Comparison of ENCODE assay signal across 17 cellular contexts in the genomic region with DNA sequence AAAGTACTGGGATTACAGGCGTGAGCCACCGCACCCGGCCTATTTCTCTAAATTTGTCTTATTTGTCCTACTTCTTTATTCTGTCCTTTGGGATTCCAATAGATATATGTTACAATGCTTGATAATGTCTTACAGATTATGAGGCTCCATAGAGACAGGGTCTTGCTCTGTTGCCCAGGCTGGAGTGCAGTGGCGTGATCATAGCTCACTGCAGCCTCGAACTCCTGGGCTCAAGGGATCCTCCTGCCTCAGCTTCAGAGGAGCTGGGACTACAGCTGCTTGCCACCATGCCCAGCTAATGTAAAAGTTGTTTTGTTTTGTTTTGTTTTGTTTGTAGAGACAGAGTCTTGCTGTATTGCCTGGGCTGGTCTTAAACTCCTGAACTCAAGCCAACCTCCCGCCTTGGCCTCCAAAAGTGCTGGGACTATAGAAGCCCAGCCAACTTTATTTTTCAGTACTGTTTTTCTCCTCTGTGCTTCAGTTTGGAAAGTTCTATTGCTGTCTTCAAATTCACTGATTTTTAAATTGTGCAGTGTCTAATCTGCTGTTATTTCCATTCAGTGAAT. TPM values are rescaled to one million over a fixed set of nuclear protein-coding genes. Genes with fewer than 3 reads are reported as not detected.
DNase-seq lines count a peak whose midpoint lies in the region; ATAC-seq and TF ChIP-seq lines count a peak whose summit lies in the region.
"Had no signal": no experiment of that assay in that cellular context is flagged by ENCODE, and none has a peak within 500 bp of the region (broad histone marks: within the 10 kb centered on the region; RNA-seq: fewer than 3 reads in every experiment).

No MANE protein-coding gene starts in this region.

- H3K27me3 Mint-ChIP-seq in activated naive CD8-positive, alpha-beta T cell treated with anti-CD3 and anti-CD28 coated beads for 36 hours, result no peaks in the 10 kb centered on the region
- H3K27me3 Mint-ChIP-seq: B cell; CD4-positive, alpha-beta T cell had no signal

- no peak for ATAC-seq in heart left ventricle
- ATAC-seq: GM12878, HCT116 had no signal

- TF ChIP-seq CTCF in left ventricle myocardium inferior (IDR thresholded peaks at IDR 0.05; ENCODE audit: borderline replicate concordance) (no peak), heart left ventricle (IDR thresholded peaks at IDR 0.05) (no peak), OCI-LY7 (conservative IDR thresholded peaks at IDR 0.05; ENCODE audit: low read length) (no peak), coronary artery (IDR thresholded peaks at IDR 0.05) (no peak)

- no peaks in the 10 kb centered on the region for H4K20me1 ChIP-seq in OCI-LY7 (ENCODE audit: insufficient read depth, low read length)

- H3K4me1 ChIP-seq in left ventricle myocardium inferior (no peaks in the 10 kb centered on the region), heart left ventricle (peaks cover 0 to 9% (median 0%) of the 10 kb centered on the region in 12 donors), OCI-LY7 (ENCODE audit: insufficient read depth, low read length, poor library complexity, severe bottlenecking) (peaks cover 23% of the 10 kb centered on the region)

- WGBS in heart left ventricle, 4 donors, result 85 to 91% (median 89%) methylated on average over 6 of the region's 6 CpGs

- H2AFZ ChIP-seq in OCI-LY7 (ENCODE audit: low read length), result no peak overlapping the region
- H2AFZ ChIP-seq: GM23248 had no signal

- H3K4me1 Mint-ChIP-seq in activated naive CD8-positive, alpha-beta T cell treated with anti-CD3 and anti-CD28 coated beads for 36 hours, result peaks cover 7% of the 10 kb centered on the region
- H3K4me1 Mint-ChIP-seq: B cell had no signal

- TF ChIP-seq POLR2A in heart left ventricle (IDR thresholded peaks at IDR 0.05), result no peak

- CTCF ChIA-PET in OCI-LY7 (lab: Charles Lee; ENCODE audit: unreplicated experiment), result no interaction called here

- intact Hi-C loops in left ventricle myocardium inferior (cut with micrococcal nuclease), result no loop called here
- intact Hi-C loops in heart left ventricle (cut with DNase I), result no loop called here
- intact Hi-C loops in OCI-LY7 (cut with micrococcal nuclease; ENCODE audit: unreplicated experiment), result no loop called here
- intact Hi-C loops in posterior vena cava (cut with DNase I), result no loop called here

- H3K9me3 ChIP-seq in left ventricle myocardium inferior (replicated peaks) (no peaks in the 10 kb centered on the region), heart left ventricle (no peaks in the 10 kb centered on the region), OCI-LY7 (ENCODE audit: low read length) (no peaks in the 10 kb centered on the region)

- 0 out of 2 replicates have a peak overlapping the region, but pooled peaks have one; percentile 53 for H3K4me2 ChIP-seq in OCI-LY7 (ENCODE audit: low read length)

- 0 out of 2 replicates have a peak, but pooled peaks cover 6% of the 10 kb centered on the region for H3K79me2 ChIP-seq in OCI-LY7 (ENCODE audit: insufficient read depth, low read depth, low read length)

- no peaks in the 10 kb centered on the region for H3K27me3 ChIP-seq in left ventricle myocardium inferior (ENCODE audit: low read depth)
- H3K27me3 ChIP-seq in heart left ventricle, result no peaks in the 10 kb centered on the region

- no peaks in the 10 kb centered on the region for H3K9me3 Mint-ChIP-seq in activated naive CD8-positive, alpha-beta T cell treated with anti-CD3 and anti-CD28 coated beads for 36 hours
- H3K9me3 Mint-ChIP-seq: CD4-positive, alpha-beta T cell had no signal

- H3K27ac ChIP-seq in left ventricle myocardium inferior (replicated peaks) (no peak overlapping the region), heart left ventricle (no peak overlapping the region), OCI-LY7 (ENCODE audit: low read depth, low read length, poor library complexity, severe bottlenecking) (no peak overlapping the region), coronary artery (no peak overlapping the region)
- H3K27ac ChIP-seq: GM23248 had no signal

- H3K4me3 Mint-ChIP-seq in activated naive CD8-positive, alpha-beta T cell treated with anti-CD3 and anti-CD28 coated beads for 36 hours, result no peak overlapping the region
- H3K4me3 Mint-ChIP-seq: B cell; CD4-positive, alpha-beta T cell had no signal

- BruUV-seq in OCI-LY7 (replicated peaks; lab: Mats Ljungman, UMichigan), result no TSS peak

- peak; percentile 16 for DNase-seq in left ventricle myocardium inferior
- no peak for DNase-seq in heart left ventricle
- no peak for DNase-seq in OCI-LY7 (ENCODE audit: low spot score)
- DNase-seq in coronary artery (ENCODE audit: low spot score), result peak; percentile 69
- DNase-seq in posterior vena cava (ENCODE audit: low spot score), result peak; percentile 60
- no peak for DNase-seq in iPS-NIHi7 (ENCODE audit: extremely low spot score)
- no peak for DNase-seq in stimulated activated naive CD4-positive, alpha-beta T cell (lab: John Stamatoyannopoulos, UW)
- no peak for DNase-seq in activated naive CD8-positive, alpha-beta T cell treated with anti-CD3 and anti-CD28 coated beads for 36 hours
- DNase-seq: C1 segment of cervical spinal cord; Calu3; CD4-positive, alpha-beta T cell; DMS 273 treated with DMSO at 0.1 percent for 48 hours; DMS79; GM23248 had no signal

- H3K27ac Mint-ChIP-seq in activated naive CD8-positive, alpha-beta T cell treated with anti-CD3 and anti-CD28 coated beads for 36 hours, result no peak overlapping the region
- H3K27ac Mint-ChIP-seq: B cell; CD4-positive, alpha-beta T cell had no signal

- H3K36me3 ChIP-seq in left ventricle myocardium inferior, result no peaks in the 10 kb centered on the region
- H3K36me3 ChIP-seq in heart left ventricle, result no peaks in the 10 kb centered on the region
- no peaks in the 10 kb centered on the region for H3K36me3 ChIP-seq in OCI-LY7 (ENCODE audit: insufficient read depth, low read length)

- H3K36me3 Mint-ChIP-seq in activated naive CD8-positive, alpha-beta T cell treated with anti-CD3 and anti-CD28 coated beads for 36 hours, result no peaks in the 10 kb centered on the region

- POLR2A ChIA-PET in OCI-LY7 (lab: Charles Lee), result no interaction called here

- no peaks in the 10 kb centered on the region for H3K9me2 ChIP-seq in OCI-LY7 (ENCODE audit: insufficient read depth, low read length)

- H3K4me3 ChIP-seq in left ventricle myocardium inferior (no peak overlapping the region), heart left ventricle (no peak overlapping the region), OCI-LY7 (ENCODE audit: low read depth, low read length, poor library complexity, severe bottlenecking) (no peak overlapping the region), coronary artery (no peak overlapping the region)
- H3K4me3 ChIP-seq: GM12878, GM23248 had no signal

RNA-seq across cellular contexts. Expression of gene ANKRD13B, which starts 10.3 kb away (rescaled TPM):
- total RNA-seq in left ventricle myocardium inferior (5.9 TPM), heart left ventricle (1 to 10 TPM; 4.4 to 9.9 (median 6.1) TPM), OCI-LY7 (2022) (30.5 and 32.8 TPM in 2 replicates), posterior vena cava (10 to 100 TPM; 11.2 to 11.5 TPM)
- polyA plus RNA-seq in heart left ventricle, result 10 to 100 TPM in 1 of 2 donors, 1 to 10 TPM in 1; 4.1 to 12.7 TPM
- 17.8 and 22.8 TPM in 2 replicates for total RNA-seq in OCI-LY7 (2014; rRNA removed; shearing (Covaris generic))
- 10 to 100 TPM; 17.9 to 20.8 TPM for total RNA-seq in activated naive CD8-positive, alpha-beta T cell treated with anti-CD3 and anti-CD28 coated beads for 36 hours

RNA-seq across cellular contexts. Expression of gene GIT1, which starts 13.7 kb away (rescaled TPM):
- total RNA-seq in left ventricle myocardium inferior (31.9 TPM), heart left ventricle (10 to 100 TPM; 23.1 to 52.9 (median 31.4) TPM), OCI-LY7 (2022) (60.2 and 69.6 TPM in 2 replicates), posterior vena cava (10 to 100 TPM; 28.1 to 43.5 TPM)
- polyA plus RNA-seq in heart left ventricle, result 10 to 100 TPM; 23.0 to 37.8 TPM
- total RNA-seq in OCI-LY7 (2014; rRNA removed; shearing (Covaris generic)), result 38.8 and 44.3 TPM in 2 replicates
- total RNA-seq in activated naive CD8-positive, alpha-beta T cell treated with anti-CD3 and anti-CD28 coated beads for 36 hours, result 10 to 100 TPM; 63.5 to 63.7 TPM

RNA-seq across cellular contexts. Expression of gene CORO6, which starts 19.5 kb away (rescaled TPM):
- total RNA-seq in left ventricle myocardium inferior (101 TPM), heart left ventricle (100 to 1,000 TPM in 3 of 9 donors, 10 to 100 TPM in 6; 72.1 to 115 (median 95.5) TPM), OCI-LY7 (2022) (6.2 and 7.5 TPM in 2 replicates), posterior vena cava (10 to 100 TPM; 26.7 to 31.6 TPM)
- polyA plus RNA-seq in heart left ventricle, result 10 to 100 TPM; 50.7 to 96.2 TPM
- total RNA-seq in OCI-LY7 (2014; rRNA removed; shearing (Covaris generic)), result 3.9 and 5.9 TPM in 2 replicates
- total RNA-seq in activated naive CD8-positive, alpha-beta T cell treated with anti-CD3 and anti-CD28 coated beads for 36 hours, result 1 to 10 TPM; 8.9 to 9.4 TPM

RNA-seq across cellular contexts. Expression of gene TP53I13, which starts 34.7 kb away (rescaled TPM):
- total RNA-seq in left ventricle myocardium inferior, result 37.2 TPM
- 10 to 100 TPM; 23.8 to 65.5 (median 38.3) TPM for total RNA-seq in heart left ventricle
- 10 to 100 TPM; 65.1 to 93.0 TPM for polyA plus RNA-seq in heart left ventricle
- 27.5 and 30.9 TPM in 2 replicates for total RNA-seq in OCI-LY7 (2014; rRNA removed; shearing (Covaris generic))
- 20.8 and 26.5 TPM in 2 replicates for total RNA-seq in OCI-LY7 (2022)
- 10 to 100 TPM; 33.1 to 34.7 TPM for total RNA-seq in posterior vena cava
- total RNA-seq in activated naive CD8-positive, alpha-beta T cell treated with anti-CD3 and anti-CD28 coated beads for 36 hours, result 10 to 100 TPM; 31.2 to 35.3 TPM

RNA-seq across cellular contexts. Expression of gene ABHD15, which starts 36.4 kb away (rescaled TPM):
- total RNA-seq in left ventricle myocardium inferior, result 5.9 TPM
- 10 to 100 TPM in 2 of 9 donors, 1 to 10 TPM in 7; 5.3 to 13.1 (median 9.0) TPM for total RNA-seq in heart left ventricle
- 1 to 10 TPM; 4.0 to 8.2 TPM for polyA plus RNA-seq in heart left ventricle
- total RNA-seq in OCI-LY7 (2014; rRNA removed; shearing (Covaris generic)), result 7.7 and 8.5 TPM in 2 replicates
- total RNA-seq in OCI-LY7 (2022), result 13.9 and 15.3 TPM in 2 replicates
- 1 to 10 TPM; 4.5 to 5.9 TPM for total RNA-seq in posterior vena cava
- 1 to 10 TPM; 8.6 to 8.8 TPM for total RNA-seq in activated naive CD8-positive, alpha-beta T cell treated with anti-CD3 and anti-CD28 coated beads for 36 hours

Comparison
In these comparisons a context has a peak if more than half of its experiments do, and no peak if none do; other contexts are left out.
1. DNase-seq: peak in left ventricle myocardium inferior (single experiment), coronary artery (single experiment) and posterior vena cava (single experiment); none in heart left ventricle (0 of 5), OCI-LY7 (single experiment), iPS-NIHi7 (single experiment), stimulated activated naive CD4-positive, alpha-beta T cell (0 of 6) and activated naive CD8-positive, alpha-beta T cell treated with anti-CD3 and anti-CD28 coated beads for 36 hours (single experiment).